In the genomic region with DNA sequence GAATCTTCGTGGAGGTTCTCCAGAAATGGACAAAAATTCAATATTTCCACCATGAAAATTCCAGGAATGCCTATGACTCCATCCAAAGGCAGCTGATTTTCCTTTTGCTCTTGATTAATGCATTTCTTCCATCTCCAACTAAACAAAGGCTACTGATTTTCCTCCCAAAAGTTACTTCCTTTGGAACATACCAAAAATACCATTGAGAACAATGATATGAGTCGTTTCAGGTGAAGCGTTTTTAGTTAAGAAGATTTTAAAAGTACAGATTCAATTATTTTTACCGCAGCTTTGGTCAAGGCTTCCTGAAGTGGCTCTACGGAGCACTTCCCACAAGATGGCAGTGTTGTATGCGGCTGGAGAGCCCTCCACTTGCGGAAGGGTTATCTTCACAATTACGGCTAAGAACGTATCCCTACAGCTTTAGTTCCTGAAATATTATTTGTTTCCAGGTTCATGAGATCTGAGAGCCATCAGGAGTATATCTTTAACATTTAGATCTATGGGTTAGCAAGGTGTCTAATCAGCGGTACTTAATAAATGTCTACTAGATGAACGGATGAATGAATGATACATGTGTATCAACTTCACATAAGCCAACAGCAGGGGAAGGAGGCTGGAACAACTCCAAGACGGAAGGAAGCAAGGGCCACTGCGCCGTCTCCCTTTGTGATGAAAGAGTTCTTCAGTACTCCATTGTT, we compare ENCODE assay signal across 9 cellular contexts. TPM values are rescaled to one million over a fixed set of nuclear protein-coding genes. Genes with fewer than 3 reads are reported as not detected.
DNase-seq lines count a peak whose midpoint lies in the region; ATAC-seq and TF ChIP-seq lines count a peak whose summit lies in the region.
"Had no signal": no experiment of that assay in that cellular context is flagged by ENCODE, and none has a peak within 500 bp of the region (broad histone marks: within the 10 kb centered on the region; RNA-seq: fewer than 3 reads in every experiment).

No MANE protein-coding gene starts in this region.

- H3K4me1 ChIP-seq in PC-3 (ENCODE audit: insufficient read depth, low read length): no peaks in the 10 kb centered on the region
- H3K4me1 ChIP-seq in ovary (ENCODE audit: insufficient read depth): no peaks in the 10 kb centered on the region

- H3K79me2 ChIP-seq in PC-3 (ENCODE audit: low read length): no peaks in the 10 kb centered on the region

- intact Hi-C loops in PC-3 (cut with micrococcal nuclease): loop anchor here (1.0 to 10.0 kb wide), 6 partner anchors 96 to 1062 kb away; no protein-coding TSS in a partner anchor
- intact Hi-C loops in ovary (cut with DNase I): loop anchor here in 3 of 4 donors (5.0 to 10.0 kb wide), 3 partner anchors 111 to 834 kb away; no protein-coding TSS in a partner anchor

- H3K27ac ChIP-seq in PC-3 (ENCODE audit: low read length) (no peak overlapping the region), ovary (no peak overlapping the region)

- H3K9me3 ChIP-seq in PC-3 (ENCODE audit: low read length) (no peaks in the 10 kb centered on the region), ovary (no peaks in the 10 kb centered on the region)

- POLR2A ChIA-PET in PC-3 (lab: Charles Lee; ENCODE audit: unreplicated experiment): no interaction called here

- CTCF ChIA-PET in PC-3 (lab: Charles Lee): interaction anchor here (0.5 to 6.2 kb wide), 7 partner anchors 40 to 1062 kb away, joined by 3 to 176 read pairs (median 4); no protein-coding TSS in a partner anchor
- CTCF ChIA-PET in activated naive CD4-positive, alpha-beta T cell treated with anti-CD3 and anti-CD28 coated beads, Interleukin-2, amount 10 ng/mL, durations not matched to agents 7 days and 5 days (lab: Charles Lee): interaction anchor here (0.7 to 10.9 kb wide), 17 partner anchors 9 to 1062 kb away, joined by 3 to 291 read pairs (median 4); no protein-coding TSS in a partner anchor

- peak overlapping the region; percentile 79 for H2AFZ ChIP-seq in PC-3 (ENCODE audit: low read length)

- ATAC-seq in HG02759 (IDR thresholded peaks at IDR 0.05; ENCODE audit: unreplicated experiment) (peak; percentile 44), PC-3 (peak; percentile 87), HG03457 (IDR thresholded peaks at IDR 0.05; ENCODE audit: unreplicated experiment) (no peak), GM18511 (IDR thresholded peaks at IDR 0.05; ENCODE audit: unreplicated experiment) (no peak)

- TF ChIP-seq CTCF in PC-3 (conservative IDR thresholded peaks at IDR 0.05; ENCODE audit: low read depth, low read length) (peak; percentile 80), glutamatergic neuron (IDR thresholded peaks at IDR 0.05; ENCODE audit: partially characterized antibody, unreplicated experiment) (peak; percentile 61), ovary (IDR thresholded peaks at IDR 0.05) (peak; percentile 37 to 55 (median 50))

- no peaks in the 10 kb centered on the region for H3K27me3 ChIP-seq in PC-3 (ENCODE audit: low read length)
- no peaks in the 10 kb centered on the region for H3K27me3 ChIP-seq in ovary

- H3K27me3 Mint-ChIP-seq in activated naive CD4-positive, alpha-beta T cell treated with anti-CD3 and anti-CD28 coated beads, Interleukin-2, amount 10 ng/mL, durations not matched to agents 7 days and 5 days: peaks cover 45% of the 10 kb centered on the region
- H3K27me3 Mint-ChIP-seq in glutamatergic neuron (ENCODE audit: unreplicated experiment): peaks cover 3% of the 10 kb centered on the region

- no peaks in the 10 kb centered on the region for H3K9me3 Mint-ChIP-seq in activated naive CD4-positive, alpha-beta T cell treated with anti-CD3 and anti-CD28 coated beads, Interleukin-2, amount 10 ng/mL, durations not matched to agents 7 days and 5 days
- peaks cover 8% of the 10 kb centered on the region for H3K9me3 Mint-ChIP-seq in glutamatergic neuron (ENCODE audit: unreplicated experiment)
- H3K9me3 Mint-ChIP-seq: activated naive CD8-positive, alpha-beta T cell treated with anti-CD3 and anti-CD28 coated beads, Interleukin-2, amount 10 ng/mL, durations not matched to agents 7 days and 5 days had no signal

- H3K4me3 ChIP-seq in PC-3 (ENCODE audit: low read length) (peak overlapping the region; percentile 51), ovary (no peak overlapping the region)

- no peak overlapping the region for H3K4me3 Mint-ChIP-seq in activated naive CD4-positive, alpha-beta T cell treated with anti-CD3 and anti-CD28 coated beads, Interleukin-2, amount 10 ng/mL, durations not matched to agents 7 days and 5 days
- peak overlapping the region; percentile 81 for H3K4me3 Mint-ChIP-seq in glutamatergic neuron (ENCODE audit: unreplicated experiment)
- H3K4me3 Mint-ChIP-seq: activated naive CD8-positive, alpha-beta T cell treated with anti-CD3 and anti-CD28 coated beads, Interleukin-2, amount 10 ng/mL, durations not matched to agents 7 days and 5 days had no signal

- H3F3A ChIP-seq in PC-3 (ENCODE audit: low read length, unreplicated experiment): no peaks in the 10 kb centered on the region

- no TSS peak for BruUV-seq in PC-3 (replicated peaks; lab: Mats Ljungman, UMichigan)

- no peak overlapping the region for H3K27ac Mint-ChIP-seq in activated naive CD4-positive, alpha-beta T cell treated with anti-CD3 and anti-CD28 coated beads, Interleukin-2, amount 10 ng/mL, durations not matched to agents 7 days and 5 days
- peak overlapping the region; percentile 98 for H3K27ac Mint-ChIP-seq in glutamatergic neuron (ENCODE audit: unreplicated experiment)
- H3K27ac Mint-ChIP-seq: activated naive CD8-positive, alpha-beta T cell treated with anti-CD3 and anti-CD28 coated beads, Interleukin-2, amount 10 ng/mL, durations not matched to agents 7 days and 5 days had no signal

- no peaks in the 10 kb centered on the region for H3K36me3 ChIP-seq in PC-3 (ENCODE audit: low read depth, low read length)
- no peaks in the 10 kb centered on the region for H3K36me3 ChIP-seq in ovary

- no peak overlapping the region for H3K9ac ChIP-seq in PC-3 (ENCODE audit: low read length)

- no peaks in the 10 kb centered on the region for H3K9me2 ChIP-seq in PC-3 (replicated peaks; ENCODE audit: low read length)

- TF ChIP-seq EP300 in ovary (IDR thresholded peaks at IDR 0.05): no peak

- H3K4me2 ChIP-seq in PC-3 (ENCODE audit: low read length): peak overlapping the region; percentile 73

- no peak for TF ChIP-seq POLR2A in ovary (IDR thresholded peaks at IDR 0.05)

- H3K4me1 Mint-ChIP-seq in activated naive CD4-positive, alpha-beta T cell treated with anti-CD3 and anti-CD28 coated beads, Interleukin-2, amount 10 ng/mL, durations not matched to agents 7 days and 5 days: peaks cover 4% of the 10 kb centered on the region
- H3K4me1 Mint-ChIP-seq in glutamatergic neuron (ENCODE audit: low read depth, unreplicated experiment): peaks cover 55% of the 10 kb centered on the region

- H3K36me3 Mint-ChIP-seq in activated naive CD4-positive, alpha-beta T cell treated with anti-CD3 and anti-CD28 coated beads, Interleukin-2, amount 10 ng/mL, durations not matched to agents 7 days and 5 days: no peaks in the 10 kb centered on the region
- no peaks in the 10 kb centered on the region for H3K36me3 Mint-ChIP-seq in glutamatergic neuron (ENCODE audit: unreplicated experiment)
- H3K36me3 Mint-ChIP-seq: activated naive CD8-positive, alpha-beta T cell treated with anti-CD3 and anti-CD28 coated beads, Interleukin-2, amount 10 ng/mL, durations not matched to agents 7 days and 5 days had no signal

- WGBS in ovary, 3 donors: 17 to 27% (median 24%) methylated on average over 14 of the region's 14 CpGs

- DNase-seq in DMS 273 (lab: John Stamatoyannopoulos, UW; ENCODE audit: unreplicated experiment) (peak; percentile 84), PC-3 (peak; percentile 70), glutamatergic neuron (peak; percentile 80), ovary (peak; percentile 37 to 58 (median 50))
- peak; percentile 54 for DNase-seq in activated naive CD4-positive, alpha-beta T cell treated with anti-CD3 and anti-CD28 coated beads, Interleukin-2, amount 10 ng/mL, durations not matched to agents 7 days and 5 days
- DNase-seq: activated naive CD8-positive, alpha-beta T cell treated with anti-CD3 and anti-CD28 coated beads, Interleukin-2, amount 10 ng/mL, durations not matched to agents 7 days and 5 days had no signal

- no peaks in the 10 kb centered on the region for H4K20me1 ChIP-seq in PC-3 (ENCODE audit: low read length)

RNA-seq across cellular contexts. Expression of a gene that starts 35.9 kb away (rescaled TPM):
- total RNA-seq in PC-3 (2014; rRNA removed) (7.1 and 8.1 TPM in 2 replicates), glutamatergic neuron (ENCODE audit: unreplicated experiment) (23.5 TPM), ovary (10 to 100 TPM in 1 of 7 donors, 1 to 10 TPM in 6; 5.8 to 10.6 (median 7.6) TPM)
- 1 to 10 TPM; 3.1 to 8.7 TPM for polyA plus RNA-seq in ovary

RNA-seq across cellular contexts. Expression of a gene that starts 48.5 kb away (rescaled TPM):
- total RNA-seq in PC-3 (2014; rRNA removed): 0.35 TPM in 1 of 2 replicates, not detected in the other
- total RNA-seq in glutamatergic neuron (ENCODE audit: unreplicated experiment): 1.7 TPM
- 1 to 10 TPM; 3.5 to 5.6 (median 4.2) TPM for total RNA-seq in ovary
- polyA plus RNA-seq in ovary: 1 to 10 TPM; 2.1 to 5.8 TPM

RNA-seq across cellular contexts. Expression of a gene that starts 48.6 kb away (rescaled TPM):
- not detected in 2 replicates for total RNA-seq in PC-3 (2014; rRNA removed)
- not detected for total RNA-seq in glutamatergic neuron (ENCODE audit: unreplicated experiment)
- 10 to 100 TPM in 2 of 7 donors, 1 to 10 TPM in 5; 3.7 to 13.6 (median 7.9) TPM for total RNA-seq in ovary
- polyA plus RNA-seq in ovary: 10 to 100 TPM in 1 of 2 donors, 1 to 10 TPM in 1; 7.0 to 18.4 TPM
- total RNA-seq: activated naive CD8-positive, alpha-beta T cell treated with anti-CD3 and anti-CD28 coated beads, Interleukin-2, amount 10 ng/mL, durations not matched to agents 7 days and 5 days had no signal

Comparison
In these comparisons a context has a peak if more than half of its experiments do, and no peak if none do; other contexts are left out.
1. ATAC-seq: peak in HG02759 (single experiment) and PC-3 (single experiment); none in HG03457 (single experiment) and GM18511 (single experiment).
2. Peak in every context shown above with its lines, with median percentiles within 50 percentile points of each other: DNase-seq and CTCF ChIP-seq.